1 cellular context compared by ENCODE assay signal in the genomic region with DNA sequence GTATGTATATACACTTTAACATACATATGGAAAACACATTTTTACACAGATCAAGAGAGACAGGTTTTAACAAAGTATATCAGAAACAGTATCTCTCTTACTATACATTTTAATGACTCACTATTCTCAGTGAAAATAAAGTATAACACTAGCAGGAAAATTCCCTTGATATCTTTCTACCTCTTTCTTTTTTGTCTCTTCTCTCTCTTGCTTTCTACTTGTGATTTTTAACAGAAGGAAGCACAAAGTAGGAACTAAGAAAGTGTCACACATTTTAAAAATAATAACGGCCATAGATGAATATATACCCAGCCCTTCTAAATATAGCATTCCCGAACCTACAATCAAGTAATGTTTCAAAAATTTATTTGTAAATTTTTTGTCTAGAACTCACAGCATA.
TF ChIP-seq lines count a peak whose summit lies in the region.

No MANE protein-coding gene starts in this region.

TF ChIP-seq in IMR-90, 13 proteins besides CTCF, POLR2A, EP300 and RAD21:
- no peak for TF ChIP-seq NFE2L2 (IDR thresholded peaks at IDR 0.05; ENCODE audit: low read depth, low read length)
- TF ChIP-seq MAZ (IDR thresholded peaks at IDR 0.05; ENCODE audit: borderline replicate concordance, low read depth, low read length): no peak
- no peak for TF ChIP-seq FOS (IDR thresholded peaks at IDR 0.05; ENCODE audit: low read depth, low read length)
- no peak for TF ChIP-seq BHLHE40 (IDR thresholded peaks at IDR 0.05; ENCODE audit: low read depth, low read length)
- TF ChIP-seq CHD1 (IDR thresholded peaks at IDR 0.05; ENCODE audit: low read depth, low read length): no peak
